1 cellular context compared by ENCODE assay signal in the genomic region with DNA sequence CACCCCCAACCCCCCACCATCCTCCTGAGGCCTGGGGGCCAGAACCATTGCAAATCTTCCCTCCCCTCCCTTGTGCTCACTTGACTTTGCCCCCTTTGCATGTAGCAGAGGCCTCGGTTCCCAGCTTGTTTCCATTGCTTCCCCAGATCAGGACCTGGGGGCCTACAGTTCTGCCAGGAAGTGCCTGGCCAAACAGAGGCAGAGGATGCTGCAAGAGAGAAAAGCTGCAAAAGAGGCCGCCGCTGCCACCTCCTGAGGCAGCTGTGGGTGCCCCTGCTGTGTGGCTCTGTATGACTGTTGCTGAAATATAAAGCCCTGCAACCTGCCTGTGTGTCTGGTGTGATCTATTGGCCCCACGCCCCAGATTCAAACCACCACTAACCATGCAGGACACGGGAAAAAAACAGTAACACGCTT.
TF ChIP-seq lines count a peak whose summit lies in the region.

No MANE protein-coding gene starts in this region.

TF ChIP-seq in HEK293, 187 proteins besides CTCF, POLR2A, EP300 and RAD21 (continues in another document):
- TF ChIP-seq, protein P1, sequence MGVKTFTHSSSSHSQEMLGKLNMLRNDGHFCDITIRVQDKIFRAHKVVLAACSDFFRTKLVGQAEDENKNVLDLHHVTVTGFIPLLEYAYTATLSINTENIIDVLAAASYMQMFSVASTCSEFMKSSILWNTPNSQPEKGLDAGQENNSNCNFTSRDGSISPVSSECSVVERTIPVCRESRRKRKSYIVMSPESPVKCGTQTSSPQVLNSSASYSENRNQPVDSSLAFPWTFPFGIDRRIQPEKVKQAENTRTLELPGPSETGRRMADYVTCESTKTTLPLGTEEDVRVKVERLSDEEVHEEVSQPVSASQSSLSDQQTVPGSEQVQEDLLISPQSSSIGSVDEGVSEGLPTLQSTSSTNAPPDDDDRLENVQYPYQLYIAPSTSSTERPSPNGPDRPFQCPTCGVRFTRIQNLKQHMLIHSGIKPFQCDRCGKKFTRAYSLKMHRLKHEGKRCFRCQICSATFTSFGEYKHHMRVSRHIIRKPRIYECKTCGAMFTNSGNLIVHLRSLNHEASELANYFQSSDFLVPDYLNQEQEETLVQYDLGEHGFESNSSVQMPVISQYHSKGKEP (tag by site-specific recombination; IDR thresholded peaks at IDR 0.05): peak; percentile 98
- TF ChIP-seq, protein P2, sequence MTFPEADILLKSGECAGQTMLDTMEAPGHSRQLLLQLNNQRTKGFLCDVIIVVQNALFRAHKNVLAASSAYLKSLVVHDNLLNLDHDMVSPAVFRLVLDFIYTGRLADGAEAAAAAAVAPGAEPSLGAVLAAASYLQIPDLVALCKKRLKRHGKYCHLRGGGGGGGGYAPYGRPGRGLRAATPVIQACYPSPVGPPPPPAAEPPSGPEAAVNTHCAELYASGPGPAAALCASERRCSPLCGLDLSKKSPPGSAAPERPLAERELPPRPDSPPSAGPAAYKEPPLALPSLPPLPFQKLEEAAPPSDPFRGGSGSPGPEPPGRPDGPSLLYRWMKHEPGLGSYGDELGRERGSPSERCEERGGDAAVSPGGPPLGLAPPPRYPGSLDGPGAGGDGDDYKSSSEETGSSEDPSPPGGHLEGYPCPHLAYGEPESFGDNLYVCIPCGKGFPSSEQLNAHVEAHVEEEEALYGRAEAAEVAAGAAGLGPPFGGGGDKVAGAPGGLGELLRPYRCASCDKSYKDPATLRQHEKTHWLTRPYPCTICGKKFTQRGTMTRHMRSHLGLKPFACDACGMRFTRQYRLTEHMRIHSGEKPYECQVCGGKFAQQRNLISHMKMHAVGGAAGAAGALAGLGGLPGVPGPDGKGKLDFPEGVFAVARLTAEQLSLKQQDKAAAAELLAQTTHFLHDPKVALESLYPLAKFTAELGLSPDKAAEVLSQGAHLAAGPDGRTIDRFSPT (tag by site-specific recombination; IDR thresholded peaks at IDR 0.05): peak; percentile 21
- peak; percentile 39; the same call in 1 of the 2 replicates for TF ChIP-seq ZNF561 (tag by site-specific recombination; IDR thresholded peaks at IDR 0.05; ENCODE audit: borderline replicate concordance)
- TF ChIP-seq, protein P3, sequence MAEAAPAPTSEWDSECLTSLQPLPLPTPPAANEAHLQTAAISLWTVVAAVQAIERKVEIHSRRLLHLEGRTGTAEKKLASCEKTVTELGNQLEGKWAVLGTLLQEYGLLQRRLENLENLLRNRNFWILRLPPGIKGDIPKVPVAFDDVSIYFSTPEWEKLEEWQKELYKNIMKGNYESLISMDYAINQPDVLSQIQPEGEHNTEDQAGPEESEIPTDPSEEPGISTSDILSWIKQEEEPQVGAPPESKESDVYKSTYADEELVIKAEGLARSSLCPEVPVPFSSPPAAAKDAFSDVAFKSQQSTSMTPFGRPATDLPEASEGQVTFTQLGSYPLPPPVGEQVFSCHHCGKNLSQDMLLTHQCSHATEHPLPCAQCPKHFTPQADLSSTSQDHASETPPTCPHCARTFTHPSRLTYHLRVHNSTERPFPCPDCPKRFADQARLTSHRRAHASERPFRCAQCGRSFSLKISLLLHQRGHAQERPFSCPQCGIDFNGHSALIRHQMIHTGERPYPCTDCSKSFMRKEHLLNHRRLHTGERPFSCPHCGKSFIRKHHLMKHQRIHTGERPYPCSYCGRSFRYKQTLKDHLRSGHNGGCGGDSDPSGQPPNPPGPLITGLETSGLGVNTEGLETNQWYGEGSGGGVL (tag by site-specific recombination; IDR thresholded peaks at IDR 0.05): peak; percentile 56
- peak; percentile 87 for TF ChIP-seq ZIC2 (tag by site-specific recombination; IDR thresholded peaks at IDR 0.05)
- TF ChIP-seq ZBTB20 (tag by site-specific recombination; IDR thresholded peaks at IDR 0.05): peak; percentile 78
- TF ChIP-seq, protein P4, sequence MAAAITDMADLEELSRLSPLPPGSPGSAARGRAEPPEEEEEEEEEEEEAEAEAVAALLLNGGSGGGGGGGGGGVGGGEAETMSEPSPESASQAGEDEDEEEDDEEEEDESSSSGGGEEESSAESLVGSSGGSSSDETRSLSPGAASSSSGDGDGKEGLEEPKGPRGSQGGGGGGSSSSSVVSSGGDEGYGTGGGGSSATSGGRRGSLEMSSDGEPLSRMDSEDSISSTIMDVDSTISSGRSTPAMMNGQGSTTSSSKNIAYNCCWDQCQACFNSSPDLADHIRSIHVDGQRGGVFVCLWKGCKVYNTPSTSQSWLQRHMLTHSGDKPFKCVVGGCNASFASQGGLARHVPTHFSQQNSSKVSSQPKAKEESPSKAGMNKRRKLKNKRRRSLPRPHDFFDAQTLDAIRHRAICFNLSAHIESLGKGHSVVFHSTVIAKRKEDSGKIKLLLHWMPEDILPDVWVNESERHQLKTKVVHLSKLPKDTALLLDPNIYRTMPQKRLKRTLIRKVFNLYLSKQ (tag by site-specific recombination; IDR thresholded peaks at IDR 0.05; ENCODE audit: borderline replicate concordance): no peak
- no peak for TF ChIP-seq HOXA7 (CRISPR knock-in tag; IDR thresholded peaks at IDR 0.05; ENCODE audit: borderline replicate concordance)
- TF ChIP-seq IKZF3 (tag by site-specific recombination; IDR thresholded peaks at IDR 0.05): peak; percentile 84
- peak; percentile 38 for TF ChIP-seq GLIS1 (tag by site-specific recombination; IDR thresholded peaks at IDR 0.05)
- TF ChIP-seq, protein P5, sequence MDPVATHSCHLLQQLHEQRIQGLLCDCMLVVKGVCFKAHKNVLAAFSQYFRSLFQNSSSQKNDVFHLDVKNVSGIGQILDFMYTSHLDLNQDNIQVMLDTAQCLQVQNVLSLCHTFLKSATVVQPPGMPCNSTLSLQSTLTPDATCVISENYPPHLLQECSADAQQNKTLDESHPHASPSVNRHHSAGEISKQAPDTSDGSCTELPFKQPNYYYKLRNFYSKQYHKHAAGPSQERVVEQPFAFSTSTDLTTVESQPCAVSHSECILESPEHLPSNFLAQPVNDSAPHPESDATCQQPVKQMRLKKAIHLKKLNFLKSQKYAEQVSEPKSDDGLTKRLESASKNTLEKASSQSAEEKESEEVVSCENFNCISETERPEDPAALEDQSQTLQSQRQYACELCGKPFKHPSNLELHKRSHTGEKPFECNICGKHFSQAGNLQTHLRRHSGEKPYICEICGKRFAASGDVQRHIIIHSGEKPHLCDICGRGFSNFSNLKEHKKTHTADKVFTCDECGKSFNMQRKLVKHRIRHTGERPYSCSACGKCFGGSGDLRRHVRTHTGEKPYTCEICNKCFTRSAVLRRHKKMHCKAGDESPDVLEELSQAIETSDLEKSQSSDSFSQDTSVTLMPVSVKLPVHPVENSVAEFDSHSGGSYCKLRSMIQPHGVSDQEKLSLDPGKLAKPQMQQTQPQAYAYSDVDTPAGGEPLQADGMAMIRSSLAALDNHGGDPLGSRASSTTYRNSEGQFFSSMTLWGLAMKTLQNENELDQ (tag by site-specific recombination; IDR thresholded peaks at IDR 0.05; ENCODE audit: low read depth): no peak
- peak; percentile 65 for TF ChIP-seq BCL11A (tag by site-specific recombination; IDR thresholded peaks at IDR 0.05; ENCODE audit: low read depth)
- peak; percentile 63 for TF ChIP-seq OSR2 (tag by site-specific recombination; IDR thresholded peaks at IDR 0.05)
- peak; percentile 46 for TF ChIP-seq ZNF10 (tag by site-specific recombination; IDR thresholded peaks at IDR 0.05)
- TF ChIP-seq BCL11B (tag by site-specific recombination; IDR thresholded peaks at IDR 0.05; ENCODE audit: low read depth): 0 out of 2 replicates have a peak, but pooled peaks have one; percentile 45
- TF ChIP-seq, protein P6, sequence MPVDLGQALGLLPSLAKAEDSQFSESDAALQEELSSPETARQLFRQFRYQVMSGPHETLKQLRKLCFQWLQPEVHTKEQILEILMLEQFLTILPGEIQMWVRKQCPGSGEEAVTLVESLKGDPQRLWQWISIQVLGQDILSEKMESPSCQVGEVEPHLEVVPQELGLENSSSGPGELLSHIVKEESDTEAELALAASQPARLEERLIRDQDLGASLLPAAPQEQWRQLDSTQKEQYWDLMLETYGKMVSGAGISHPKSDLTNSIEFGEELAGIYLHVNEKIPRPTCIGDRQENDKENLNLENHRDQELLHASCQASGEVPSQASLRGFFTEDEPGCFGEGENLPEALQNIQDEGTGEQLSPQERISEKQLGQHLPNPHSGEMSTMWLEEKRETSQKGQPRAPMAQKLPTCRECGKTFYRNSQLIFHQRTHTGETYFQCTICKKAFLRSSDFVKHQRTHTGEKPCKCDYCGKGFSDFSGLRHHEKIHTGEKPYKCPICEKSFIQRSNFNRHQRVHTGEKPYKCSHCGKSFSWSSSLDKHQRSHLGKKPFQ (tag by site-specific recombination; IDR thresholded peaks at IDR 0.05): peak; percentile 82
- TF ChIP-seq, protein P7, sequence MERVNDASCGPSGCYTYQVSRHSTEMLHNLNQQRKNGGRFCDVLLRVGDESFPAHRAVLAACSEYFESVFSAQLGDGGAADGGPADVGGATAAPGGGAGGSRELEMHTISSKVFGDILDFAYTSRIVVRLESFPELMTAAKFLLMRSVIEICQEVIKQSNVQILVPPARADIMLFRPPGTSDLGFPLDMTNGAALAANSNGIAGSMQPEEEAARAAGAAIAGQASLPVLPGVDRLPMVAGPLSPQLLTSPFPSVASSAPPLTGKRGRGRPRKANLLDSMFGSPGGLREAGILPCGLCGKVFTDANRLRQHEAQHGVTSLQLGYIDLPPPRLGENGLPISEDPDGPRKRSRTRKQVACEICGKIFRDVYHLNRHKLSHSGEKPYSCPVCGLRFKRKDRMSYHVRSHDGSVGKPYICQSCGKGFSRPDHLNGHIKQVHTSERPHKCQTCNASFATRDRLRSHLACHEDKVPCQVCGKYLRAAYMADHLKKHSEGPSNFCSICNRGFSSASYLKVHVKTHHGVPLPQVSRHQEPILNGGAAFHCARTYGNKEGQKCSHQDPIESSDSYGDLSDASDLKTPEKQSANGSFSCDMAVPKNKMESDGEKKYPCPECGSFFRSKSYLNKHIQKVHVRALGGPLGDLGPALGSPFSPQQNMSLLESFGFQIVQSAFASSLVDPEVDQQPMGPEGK (tag by site-specific recombination; IDR thresholded peaks at IDR 0.05): peak; percentile 91
- TF ChIP-seq ZXDB (tag by site-specific recombination; IDR thresholded peaks at IDR 0.05): peak; percentile 76
- no peak for TF ChIP-seq ZNF302 (tag by site-specific recombination; IDR thresholded peaks at IDR 0.05; ENCODE audit: low read depth)
- TF ChIP-seq KLF10 (tag by site-specific recombination; IDR thresholded peaks at IDR 0.05): peak; percentile 61; the same call in 1 of the 2 replicates
- no peak for TF ChIP-seq EGR2 (tag by site-specific recombination; IDR thresholded peaks at IDR 0.05; ENCODE audit: low read depth)
- TF ChIP-seq, protein P8, sequence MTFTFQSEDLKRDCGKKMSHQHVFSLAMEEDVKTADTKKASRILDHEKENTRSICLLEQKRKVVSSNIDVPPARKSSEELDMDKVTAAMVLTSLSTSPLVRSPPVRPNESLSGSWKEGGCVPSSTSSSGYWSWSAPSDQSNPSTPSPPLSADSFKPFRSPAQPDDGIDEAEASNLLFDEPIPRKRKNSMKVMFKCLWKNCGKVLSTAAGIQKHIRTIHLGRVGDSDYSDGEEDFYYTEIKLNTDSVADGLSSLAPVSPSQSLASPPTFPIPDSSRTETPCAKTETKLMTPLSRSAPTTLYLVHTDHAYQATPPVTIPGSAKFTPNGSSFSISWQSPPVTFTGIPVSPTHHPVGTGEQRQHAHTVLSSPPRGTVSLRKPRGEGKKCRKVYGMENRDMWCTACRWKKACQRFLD (tag by site-specific recombination; IDR thresholded peaks at IDR 0.05): no peak
- TF ChIP-seq, protein P9, sequence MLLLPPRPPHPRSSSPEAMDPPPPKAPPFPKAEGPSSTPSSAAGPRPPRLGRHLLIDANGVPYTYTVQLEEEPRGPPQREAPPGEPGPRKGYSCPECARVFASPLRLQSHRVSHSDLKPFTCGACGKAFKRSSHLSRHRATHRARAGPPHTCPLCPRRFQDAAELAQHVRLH (tag by site-specific recombination; IDR thresholded peaks at IDR 0.05): no peak
- peak; percentile 81 for TF ChIP-seq ZSCAN30 (tag by site-specific recombination; IDR thresholded peaks at IDR 0.05)
- TF ChIP-seq FEZF1 (tag by site-specific recombination; IDR thresholded peaks at IDR 0.05): peak; percentile 75
- peak; percentile 28; the same call in 1 of the 2 replicates for TF ChIP-seq MZF1 (tag by site-specific recombination; IDR thresholded peaks at IDR 0.05; ENCODE audit: borderline replicate concordance)
- TF ChIP-seq, protein P10, sequence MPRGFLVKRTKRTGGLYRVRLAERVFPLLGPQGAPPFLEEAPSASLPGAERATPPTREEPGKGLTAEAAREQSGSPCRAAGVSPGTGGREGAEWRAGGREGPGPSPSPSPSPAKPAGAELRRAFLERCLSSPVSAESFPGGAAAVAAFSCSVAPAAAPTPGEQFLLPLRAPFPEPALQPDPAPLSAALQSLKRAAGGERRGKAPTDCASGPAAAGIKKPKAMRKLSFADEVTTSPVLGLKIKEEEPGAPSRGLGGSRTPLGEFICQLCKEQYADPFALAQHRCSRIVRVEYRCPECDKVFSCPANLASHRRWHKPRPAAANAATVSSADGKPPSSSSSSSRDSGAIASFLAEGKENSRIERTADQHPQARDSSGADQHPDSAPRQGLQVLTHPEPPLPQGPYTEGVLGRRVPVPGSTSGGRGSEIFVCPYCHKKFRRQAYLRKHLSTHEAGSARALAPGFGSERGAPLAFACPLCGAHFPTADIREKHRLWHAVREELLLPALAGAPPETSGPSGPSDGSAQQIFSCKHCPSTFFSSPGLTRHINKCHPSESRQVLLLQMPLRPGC (tag by site-specific recombination; IDR thresholded peaks at IDR 0.05): 0 out of 2 replicates have a peak, but pooled peaks have one; percentile 20
- TF ChIP-seq SP2 (tag by site-specific recombination; IDR thresholded peaks at IDR 0.05): no peak
- no peak for TF ChIP-seq ZNF324 (tag by site-specific recombination; IDR thresholded peaks at IDR 0.05)
- no peak for TF ChIP-seq ZNF394 (tag by site-specific recombination; IDR thresholded peaks at IDR 0.05; ENCODE audit: borderline replicate concordance)
- TF ChIP-seq, protein P11, sequence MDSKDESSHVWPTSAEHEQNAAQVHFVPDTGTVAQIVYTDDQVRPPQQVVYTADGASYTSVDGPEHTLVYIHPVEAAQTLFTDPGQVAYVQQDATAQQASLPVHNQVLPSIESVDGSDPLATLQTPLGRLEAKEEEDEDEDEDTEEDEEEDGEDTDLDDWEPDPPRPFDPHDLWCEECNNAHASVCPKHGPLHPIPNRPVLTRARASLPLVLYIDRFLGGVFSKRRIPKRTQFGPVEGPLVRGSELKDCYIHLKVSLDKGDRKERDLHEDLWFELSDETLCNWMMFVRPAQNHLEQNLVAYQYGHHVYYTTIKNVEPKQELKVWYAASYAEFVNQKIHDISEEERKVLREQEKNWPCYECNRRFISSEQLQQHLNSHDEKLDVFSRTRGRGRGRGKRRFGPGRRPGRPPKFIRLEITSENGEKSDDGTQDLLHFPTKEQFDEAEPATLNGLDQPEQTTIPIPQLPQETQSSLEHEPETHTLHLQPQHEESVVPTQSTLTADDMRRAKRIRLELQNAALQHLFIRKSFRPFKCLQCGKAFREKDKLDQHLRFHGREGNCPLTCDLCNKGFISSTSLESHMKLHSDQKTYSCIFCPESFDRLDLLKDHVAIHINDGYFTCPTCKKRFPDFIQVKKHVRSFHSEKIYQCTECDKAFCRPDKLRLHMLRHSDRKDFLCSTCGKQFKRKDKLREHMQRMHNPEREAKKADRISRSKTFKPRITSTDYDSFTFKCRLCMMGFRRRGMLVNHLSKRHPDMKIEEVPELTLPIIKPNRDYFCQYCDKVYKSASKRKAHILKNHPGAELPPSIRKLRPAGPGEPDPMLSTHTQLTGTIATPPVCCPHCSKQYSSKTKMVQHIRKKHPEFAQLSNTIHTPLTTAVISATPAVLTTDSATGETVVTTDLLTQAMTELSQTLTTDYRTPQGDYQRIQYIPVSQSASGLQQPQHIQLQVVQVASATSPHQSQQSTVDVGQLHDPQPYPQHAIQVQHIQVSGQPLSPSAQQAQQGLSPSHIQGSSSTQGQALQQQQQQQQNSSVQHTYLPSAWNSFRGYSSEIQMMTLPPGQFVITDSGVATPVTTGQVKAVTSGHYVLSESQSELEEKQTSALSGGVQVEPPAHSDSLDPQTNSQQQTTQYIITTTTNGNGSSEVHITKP (tag by site-specific recombination; IDR thresholded peaks at IDR 0.05): peak; percentile 83
